ENCODE assay signal across 8 cellular contexts in the genomic region with DNA sequence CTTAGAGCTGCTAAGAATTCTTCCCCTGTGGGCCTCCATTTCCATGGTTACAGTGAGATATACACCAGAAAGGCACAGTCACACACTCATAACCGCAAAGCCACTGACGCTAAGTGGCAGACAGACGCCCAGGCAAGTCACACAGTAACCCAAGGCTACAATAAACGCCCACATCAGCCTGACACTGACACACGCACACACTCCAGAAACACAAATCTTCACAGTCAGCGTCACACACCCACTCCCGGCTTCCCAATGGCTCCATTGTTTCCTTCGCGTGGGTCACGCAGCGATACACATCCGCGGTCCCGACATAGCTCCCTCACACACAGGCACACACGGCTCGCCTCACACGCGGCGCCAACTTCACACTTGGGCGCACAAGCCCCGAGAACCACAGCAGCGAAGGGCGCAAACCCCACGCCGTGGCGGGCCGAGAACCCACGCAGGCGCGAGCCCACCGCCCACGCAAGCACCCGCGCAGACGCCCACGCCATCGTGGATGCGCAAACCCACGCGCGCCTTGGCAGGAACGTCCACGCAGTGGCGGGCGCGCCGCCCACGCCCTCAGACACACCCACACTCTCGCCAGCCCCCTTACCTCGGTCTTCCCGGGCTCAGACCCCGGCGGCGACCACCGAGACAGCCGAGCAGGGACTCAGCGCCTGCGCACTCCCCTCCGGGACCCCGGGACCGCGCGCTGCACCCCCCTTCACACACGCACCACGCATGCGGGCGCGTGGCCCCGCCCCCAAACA. TPM values are rescaled to one million over a fixed set of nuclear protein-coding genes. Genes with fewer than 3 reads are reported as not detected.
A peak's percentile ranks its signal among the peaks of the same experiment; 100 is the strongest.
DNase-seq lines count a peak whose midpoint lies in the region; ATAC-seq, FAIRE-seq and TF ChIP-seq lines count a peak whose summit lies in the region.

ZNF667 (minus strand) TSS at position 675 of the 758 bp plus-strand sequence. CDS start 14,975 bp downstream, outside the sequence.

- intact Hi-C loops in A673 (cut with micrococcal nuclease; ENCODE audit: unreplicated experiment) (no loop called here), heart left ventricle (cut with DNase I) (loop anchor here in 5 of 10 donors (5.0 to 10.0 kb wide), 4 partner anchors 60 to 82 kb away; partner anchors contain the start of genes ZNF583 (in 4 of the 5), ZFP28 (in 1 of the 5) and ZNF582 (in 1 of the 5))

- H3K27me3 Mint-ChIP-seq in activated naive CD4-positive, alpha-beta T cell treated with anti-CD3 and anti-CD28 coated beads, Interleukin-2, amount 50 U/mL, for 24 hours, result peaks cover 27% of the 10 kb centered on the region

- peaks cover 40% of the 10 kb centered on the region for H3K9me3 Mint-ChIP-seq in activated naive CD4-positive, alpha-beta T cell treated with anti-CD3 and anti-CD28 coated beads, Interleukin-2, amount 50 U/mL, for 24 hours

- 0 to 1% (median 0%) methylated on average over 55 to 69 of the region's 69 CpGs for WGBS in heart left ventricle, 4 donors

- H3K27ac Mint-ChIP-seq in activated naive CD4-positive, alpha-beta T cell treated with anti-CD3 and anti-CD28 coated beads, Interleukin-2, amount 50 U/mL, for 24 hours, result peak within 1 kb of the TSS; percentile 95

- peak in 1 of 2 donors; percentile 30 for TF ChIP-seq POLR2A in heart left ventricle (IDR thresholded peaks at IDR 0.05)

- H3K4me1 Mint-ChIP-seq in activated naive CD4-positive, alpha-beta T cell treated with anti-CD3 and anti-CD28 coated beads, Interleukin-2, amount 50 U/mL, for 24 hours, result peaks cover 11% of the 10 kb centered on the region

- peak within 1 kb of the TSS; percentile 93 for H3K4me3 Mint-ChIP-seq in activated naive CD4-positive, alpha-beta T cell treated with anti-CD3 and anti-CD28 coated beads, Interleukin-2, amount 50 U/mL, for 24 hours

- peak in 2 of 4 donors; percentile 0 to 5 for ATAC-seq in heart left ventricle
- no peak for ATAC-seq in HG02763 (IDR thresholded peaks at IDR 0.05; ENCODE audit: unreplicated experiment)

- H3K36me3 Mint-ChIP-seq in activated naive CD4-positive, alpha-beta T cell treated with anti-CD3 and anti-CD28 coated beads, Interleukin-2, amount 50 U/mL, for 24 hours, result peaks cover 30% of the 10 kb centered on the region

- POLR2A ChIA-PET in A673 (lab: Charles Lee; ENCODE audit: low non-redundant PET), result no interaction called here

- H3K27me3 ChIP-seq in A673 (replicated peaks; ENCODE audit: insufficient read depth, low read depth, low read length, poor library complexity), result no peaks in the 10 kb centered on the region
- no peaks in the 10 kb centered on the region for H3K27me3 ChIP-seq in HUES6 (ENCODE audit: control insufficient read depth, insufficient read depth, low read length)
- H3K27me3 ChIP-seq in heart left ventricle, result no peaks in the 10 kb centered on the region
- no peaks in the 10 kb centered on the region for H3K27me3 ChIP-seq in rectal smooth muscle tissue (ENCODE audit: control insufficient read depth, insufficient read depth, low read length)

- CTCF ChIA-PET in A673 (lab: Charles Lee), result no interaction called here

- H3K9me3 ChIP-seq in A673 (ENCODE audit: low read depth, low read length, poor library complexity, severe bottlenecking) (peaks cover 10% of the 10 kb centered on the region), HUES6 (ENCODE audit: control insufficient read depth, insufficient read depth, low read depth, low read length) (peaks cover 30% of the 10 kb centered on the region; the same call in 1 of the 2 replicates), heart left ventricle (peaks cover 0 to 44% (median 1%) of the 10 kb centered on the region in 12 donors)

- H3K36me3 ChIP-seq in A673 (ENCODE audit: insufficient read depth, low read length, poor library complexity, severe bottlenecking) (no peaks in the 10 kb centered on the region), HUES6 (ENCODE audit: control insufficient read depth, insufficient read depth, low read length) (peaks cover 5% of the 10 kb centered on the region; the same call in 1 of the 2 replicates), heart left ventricle (peaks cover 0 to 6% (median 1%) of the 10 kb centered on the region in 9 donors), rectal smooth muscle tissue (ENCODE audit: control insufficient read depth, insufficient read depth, low read length) (peaks cover 5% of the 10 kb centered on the region)

- TF ChIP-seq CTCF in A673 (conservative IDR thresholded peaks at IDR 0.05; ENCODE audit: low read depth, low read length) (no peak), heart left ventricle (IDR thresholded peaks at IDR 0.05) (no peak)

- H3K9ac ChIP-seq in HUES6 (ENCODE audit: low read length) (peak within 1 kb of the TSS; percentile 42), rectal smooth muscle tissue (ENCODE audit: low read length) (no peak within 1 kb of the TSS)

- no peak for FAIRE-seq in GM19239 (lab: Jason Lieb, UNC)

- H3K4me3 ChIP-seq in A673 (ENCODE audit: low read depth, low read length, poor library complexity, severe bottlenecking) (peak within 1 kb of the TSS; percentile 47), HUES6 (ENCODE audit: low read depth, low read length) (peak within 1 kb of the TSS; percentile 78), heart left ventricle (peak within 1 kb of the TSS; percentile 58 to 95 (median 80)), rectal smooth muscle tissue (ENCODE audit: low read length) (peak within 1 kb of the TSS; percentile 80)

- no TSS peak for BruUV-seq in A673 (replicated peaks; lab: Mats Ljungman, UMichigan)

- H3K4me1 ChIP-seq in A673 (ENCODE audit: insufficient read depth, low read length, poor library complexity, severe bottlenecking), result no peaks in the 10 kb centered on the region
- no peaks in the 10 kb centered on the region for H3K4me1 ChIP-seq in HUES6 (ENCODE audit: control insufficient read depth, insufficient read depth, low read length)
- H3K4me1 ChIP-seq in heart left ventricle, result peaks cover 0 to 29% (median 14%) of the 10 kb centered on the region in 12 donors
- no peaks in the 10 kb centered on the region for H3K4me1 ChIP-seq in rectal smooth muscle tissue (ENCODE audit: control insufficient read depth, insufficient read depth, low read length)

- peak within 1 kb of the TSS; percentile 30 for H3K27ac ChIP-seq in A673 (ENCODE audit: low read depth, low read length, poor library complexity, severe bottlenecking)
- H3K27ac ChIP-seq in HUES6 (ENCODE audit: low read depth, low read length), result peak within 1 kb of the TSS; percentile 31; the same call in 1 of the 2 replicates
- peak within 1 kb of the TSS; percentile 4 to 93 (median 84) for H3K27ac ChIP-seq in heart left ventricle
- peak within 1 kb of the TSS; percentile 81 for H3K27ac ChIP-seq in rectal smooth muscle tissue (ENCODE audit: low read depth, low read length)

- DNase-seq in A673 (ENCODE audit: low spot score), result peak; percentile 11
- peak in 2 of 5 donors; percentile 19 to 33 for DNase-seq in heart left ventricle
- no peak for DNase-seq in COR-L47 (lab: John Stamatoyannopoulos, UW)
- no peak for DNase-seq in GM19239 (ENCODE audit: insufficient read length, low spot score)

RNA-seq across cellular contexts. Expression of gene ZNF667, which starts in this region (rescaled TPM):
- 3.9 and 7.8 TPM in 2 replicates for total RNA-seq in A673 (2021)
- total RNA-seq in heart left ventricle, result 1 to 10 TPM; 1.9 to 7.7 (median 4.7) TPM
- polyA plus RNA-seq in heart left ventricle, result 1 to 10 TPM; 2.2 to 4.3 TPM

Comparison
In these comparisons a context has a peak if more than half of its experiments do, and no peak if none do; other contexts are left out.
1. H3K27ac ChIP-seq: peak in every context shown above with its lines; median percentile 84 in heart left ventricle; 81 in rectal smooth muscle tissue; 31 in HUES6; 30 in A673.